In genomic region chr11:68007498-68008380, GRCh38 we compare ENCODE assay signal across 21 cellular contexts. TPM values are rescaled to one million over a fixed set of nuclear protein-coding genes. Genes with fewer than 3 reads are reported as not detected.
DNase-seq lines count a peak whose midpoint lies in the region; ATAC-seq and TF ChIP-seq lines count a peak whose summit lies in the region.
"Had no signal": no experiment of that assay in that cellular context is flagged by ENCODE, and none has a peak within 500 bp of the region (broad histone marks: within the 10 kb centered on the region; RNA-seq: fewer than 3 reads in every experiment).

No MANE protein-coding gene starts in this region.

- no peak for DNase-seq in OCI-LY7 (ENCODE audit: low spot score)
- DNase-seq in right lobe of liver = peak in 2 of 3 donors; percentile 24 to 41
- DNase-seq in upper lobe of right lung = no peak
- DNase-seq in natural killer cell = no peak
- DNase-seq in DMS114 treated with DMSO at 0.1 percent for 48 hours (lab: John Stamatoyannopoulos, UW; ENCODE audit: unreplicated experiment) = no peak
- DNase-seq in H7 = no peak
- DNase-seq: DMS 273 treated with DMSO at 0.1 percent for 48 hours; effector CD8-positive, alpha-beta T cell; MV-4-11; NCI-H187 treated with DMSO at 0.1 percent for 48 hours; NCI-H446 treated with DMSO at 0.1 percent for 48 hours; stimulated activated CD4-positive, alpha-beta T cell treated with anti-CD3 and anti-CD28 coated beads, Interleukin-12 subunit alpha, Interleukin-12 subunit beta, amount 100 ng/mL, for 4 hours; tibial artery had no signal

- peak overlapping the region; percentile 43; the same call in 1 of the 2 replicates for H3K4me2 ChIP-seq in OCI-LY7 (ENCODE audit: low read length)

- 80% methylated on average over 1 of the region's 16 CpGs for WGBS in right lobe of liver (ENCODE audit: insufficient coverage, low coverage, low lambda C conversion rate, missing lambda C conversion rate)

- H3K27ac ChIP-seq in OCI-LY7 (ENCODE audit: low read depth, low read length, poor library complexity, severe bottlenecking) (no peak overlapping the region), right lobe of liver (no peak overlapping the region), upper lobe of right lung (peak overlapping the region; percentile 91)
- H3K27ac ChIP-seq: SJCRH30 had no signal

- H3K27me3 ChIP-seq in right lobe of liver (no peaks in the 10 kb centered on the region), upper lobe of right lung (no peaks in the 10 kb centered on the region), H7 (ENCODE audit: control insufficient read depth, insufficient read depth, low read length) (peaks cover 4% of the 10 kb centered on the region; the same call in 1 of the 2 replicates)
- H3K27me3 ChIP-seq: adrenal gland, SJCRH30, tibial artery had no signal

- no TSS peak for BruUV-seq in OCI-LY7 (replicated peaks; lab: Mats Ljungman, UMichigan)

- no peak overlapping the region for H2AFZ ChIP-seq in OCI-LY7 (ENCODE audit: low read length)

- H3K9me3 ChIP-seq in OCI-LY7 (ENCODE audit: low read length) (no peaks in the 10 kb centered on the region), right lobe of liver (no peaks in the 10 kb centered on the region), upper lobe of right lung (no peaks in the 10 kb centered on the region)
- H3K9me3 ChIP-seq: adrenal gland, SJCRH30, tibial artery had no signal

- H3K36me3 ChIP-seq in OCI-LY7 (ENCODE audit: insufficient read depth, low read length) = no peaks in the 10 kb centered on the region
- no peaks in the 10 kb centered on the region for H3K36me3 ChIP-seq in right lobe of liver
- H3K36me3 ChIP-seq in upper lobe of right lung = no peaks in the 10 kb centered on the region
- H3K36me3 ChIP-seq in H7 (replicated peaks; ENCODE audit: control insufficient read depth, insufficient read depth, low read length) = no peaks in the 10 kb centered on the region
- H3K36me3 ChIP-seq: adrenal gland, SJCRH30, tibial artery had no signal

- H3K27ac Mint-ChIP-seq in natural killer cell = no peak overlapping the region
- H3K27ac Mint-ChIP-seq: activated T-helper 2 cell treated with anti-CD3 and anti-CD28 coated beads, Interferon-gamma antibody, Interleukin-2, Interleukin-4, amounts not matched to agents 10 μg/mL and 5 μg/mL and 100 μg/mL, durations not matched to agents 14 hours and 24 hours and 36 hours; progenitor cell of endocrine pancreas; stimulated activated effector memory CD8-positive, alpha-beta T cell treated with anti-CD3 and anti-CD28 coated beads, Interleukin-12 subunit alpha, Interleukin-12 subunit beta, amount 100 ng/mL, for 72 hours had no signal

- H3K9me2 ChIP-seq in OCI-LY7 (ENCODE audit: insufficient read depth, low read length) = no peaks in the 10 kb centered on the region

- POLR2A ChIA-PET in OCI-LY7 (lab: Charles Lee) = interaction anchor here (0.5 kb wide), 1 partner anchor 1905 kb away, joined by 4 read pairs; no protein-coding TSS in a partner anchor

- H3K4me1 Mint-ChIP-seq in natural killer cell = peaks cover 21 to 42% of the 10 kb centered on the region in 2 donors

- H3K9me3 Mint-ChIP-seq in natural killer cell = no peaks in the 10 kb centered on the region
- H3K9me3 Mint-ChIP-seq: activated T-helper 2 cell treated with anti-CD3 and anti-CD28 coated beads, Interferon-gamma antibody, Interleukin-2, Interleukin-4, amounts not matched to agents 10 μg/mL and 5 μg/mL and 100 μg/mL, durations not matched to agents 14 hours and 24 hours and 36 hours; IgD-negative memory B cell; natural killer cell treated with Interleukin-12 subunit alpha and Interleukin-12 subunit beta and Interleukin-15 and Interleukin-18, amount 100 ng/mL, for 72 hours; stimulated activated effector memory CD8-positive, alpha-beta T cell treated with anti-CD3 and anti-CD28 coated beads, Interleukin-12 subunit alpha, Interleukin-12 subunit beta, amount 100 ng/mL, for 72 hours had no signal

- ATAC-seq in right lobe of liver = no peak
- ATAC-seq in upper lobe of right lung = no peak
- no peak for ATAC-seq in natural killer cell
- ATAC-seq: natural killer cell treated with Interleukin-12 subunit alpha and Interleukin-12 subunit beta and Interleukin-15 and Interleukin-18, amount 100 ng/mL, for 72 hours; stimulated activated effector memory CD8-positive, alpha-beta T cell treated with anti-CD3 and anti-CD28 coated beads, Interleukin-12 subunit alpha, Interleukin-12 subunit beta, amount 100 ng/mL, for 72 hours had no signal

- H3K27me3 Mint-ChIP-seq in natural killer cell (ENCODE audit: low read depth in 2 of 2) = no peaks in the 10 kb centered on the region
- H3K27me3 Mint-ChIP-seq: IgD-negative memory B cell; natural killer cell treated with Interleukin-12 subunit alpha and Interleukin-12 subunit beta and Interleukin-15 and Interleukin-18, amount 100 ng/mL, for 72 hours had no signal

- no peak for TF ChIP-seq POLR2A in right lobe of liver (IDR thresholded peaks at IDR 0.05)

- no peaks in the 10 kb centered on the region for H3K36me3 Mint-ChIP-seq in natural killer cell
- H3K36me3 Mint-ChIP-seq: IgD-negative memory B cell; natural killer cell treated with Interleukin-12 subunit alpha and Interleukin-12 subunit beta and Interleukin-15 and Interleukin-18, amount 100 ng/mL, for 72 hours; stimulated activated effector memory CD8-positive, alpha-beta T cell treated with anti-CD3 and anti-CD28 coated beads, Interleukin-12 subunit alpha, Interleukin-12 subunit beta, amount 100 ng/mL, for 72 hours had no signal

- H3K4me3 ChIP-seq in OCI-LY7 (ENCODE audit: low read depth, low read length, poor library complexity, severe bottlenecking) = no peak overlapping the region
- no peak overlapping the region for H3K4me3 ChIP-seq in right lobe of liver
- H3K4me3 ChIP-seq in upper lobe of right lung = no peak overlapping the region
- H3K4me3 ChIP-seq in H7 (ENCODE audit: insufficient read depth, low read depth, low read length) = no peak overlapping the region
- H3K4me3 ChIP-seq: adrenal gland, lung, SJCRH30, tibial artery had no signal

- H3K4me3 Mint-ChIP-seq in natural killer cell = no peak overlapping the region
- H3K4me3 Mint-ChIP-seq: natural killer cell treated with Interleukin-12 subunit alpha and Interleukin-12 subunit beta and Interleukin-15 and Interleukin-18, amount 100 ng/mL, for 72 hours; stimulated activated effector memory CD8-positive, alpha-beta T cell treated with anti-CD3 and anti-CD28 coated beads, Interleukin-12 subunit alpha, Interleukin-12 subunit beta, amount 100 ng/mL, for 72 hours had no signal

- peaks cover 55% of the 10 kb centered on the region for H3K4me1 ChIP-seq in OCI-LY7 (ENCODE audit: insufficient read depth, low read length, poor library complexity, severe bottlenecking)
- peaks cover 0 to 21% (median 7%) of the 10 kb centered on the region in 4 donors for H3K4me1 ChIP-seq in right lobe of liver
- H3K4me1 ChIP-seq in upper lobe of right lung = peaks cover 41% of the 10 kb centered on the region

- intact Hi-C loops in OCI-LY7 (cut with micrococcal nuclease; ENCODE audit: unreplicated experiment) (loop anchor here (10.0 kb wide), 1 partner anchor 267 kb away; the partner anchor contains the start of gene C11orf24), right lobe of liver (cut with DNase I) (no loop called here), upper lobe of right lung (cut with DNase I) (no loop called here), natural killer cell (cut with micrococcal nuclease) (loop anchor here (10.0 kb wide), 1 partner anchor 197 kb away; no protein-coding TSS in a partner anchor)

- H3K79me2 ChIP-seq in OCI-LY7 (ENCODE audit: insufficient read depth, low read depth, low read length) = no peaks in the 10 kb centered on the region

- no peak for TF ChIP-seq CTCF in OCI-LY7 (conservative IDR thresholded peaks at IDR 0.05; ENCODE audit: low read length)
- TF ChIP-seq CTCF in right lobe of liver (IDR thresholded peaks at IDR 0.05) = no peak
- no peak for TF ChIP-seq CTCF in upper lobe of right lung (IDR thresholded peaks at IDR 0.05)
- TF ChIP-seq CTCF in natural killer cell (IDR thresholded peaks at IDR 0.05) = no peak

- no peaks in the 10 kb centered on the region for H4K20me1 ChIP-seq in OCI-LY7 (ENCODE audit: insufficient read depth, low read length)

- CTCF ChIA-PET in OCI-LY7 (lab: Charles Lee; ENCODE audit: unreplicated experiment) = no interaction called here

RNA-seq across cellular contexts. Expression of gene ALDH3B1, which starts 2.4 kb away (rescaled TPM):
- total RNA-seq in OCI-LY7 (2014; rRNA removed; shearing (Covaris generic)) = 0.50 TPM in 1 of 2 replicates, not detected in the other
- total RNA-seq in OCI-LY7 (2022) (0.53 and 0.65 TPM in 2 replicates), right lobe of liver (1 to 10 TPM; 2.3 to 7.4 (median 4.4) TPM), upper lobe of right lung (95.9 TPM), natural killer cell (1 to 10 TPM; 2.4 to 9.0 (median 4.0) TPM)
- total RNA-seq in H7 (2014; rRNA removed; shearing (Covaris generic)) = 0.35 and 0.37 TPM in 2 replicates
- total RNA-seq: activated T-helper 2 cell treated with anti-CD3 and anti-CD28 coated beads, Interferon-gamma antibody, Interleukin-2, Interleukin-4, amounts not matched to agents 10 μg/mL and 5 μg/mL and 100 μg/mL, durations not matched to agents 14 hours and 24 hours and 36 hours; progenitor cell of endocrine pancreas had no signal

RNA-seq across cellular contexts. Expression of gene UNC93B1, which starts 3.8 kb away (rescaled TPM):
- 39.6 and 44.0 TPM in 2 replicates for total RNA-seq in OCI-LY7 (2014; rRNA removed; shearing (Covaris generic))
- total RNA-seq in OCI-LY7 (2022) = 49.7 and 52.1 TPM in 2 replicates
- 10 to 100 TPM; 13.3 to 21.4 (median 17.9) TPM for total RNA-seq in right lobe of liver
- total RNA-seq in upper lobe of right lung = 79.5 TPM
- total RNA-seq in natural killer cell = 10 to 100 TPM; 26.6 to 44.3 (median 39.7) TPM
- total RNA-seq in H7 (2014; rRNA removed; shearing (Covaris generic)) = 26.2 and 28.3 TPM in 2 replicates
- total RNA-seq: SJCRH30 had no signal

RNA-seq across cellular contexts. Expression of gene NDUFS8, which starts 22.7 kb away (rescaled TPM):
- total RNA-seq in OCI-LY7 (2014; rRNA removed; shearing (Covaris generic)) = 152 and 173 TPM in 2 replicates
- total RNA-seq in OCI-LY7 (2022) (126 and 132 TPM in 2 replicates), right lobe of liver (100 to 1,000 TPM in 3 of 6 experiments, 10 to 100 TPM in 3; 61.9 to 159 (median 88.4) TPM), upper lobe of right lung (118 TPM), natural killer cell (10 to 100 TPM; 84.5 to 95.2 (median 90.7) TPM)
- 277 and 299 TPM in 2 replicates for total RNA-seq in H7 (2014; rRNA removed; shearing (Covaris generic))

RNA-seq across cellular contexts. Expression of gene TCIRG1, which starts 31.1 kb away (rescaled TPM):
- total RNA-seq in OCI-LY7 (2014; rRNA removed; shearing (Covaris generic)) = 148 and 199 TPM in 2 replicates
- total RNA-seq in OCI-LY7 (2022) (201 and 204 TPM in 2 replicates), right lobe of liver (10 to 100 TPM; 39.4 to 97.1 (median 69.3) TPM), upper lobe of right lung (216 TPM), natural killer cell (100 to 1,000 TPM; 438 to 480 (median 465) TPM)
- 44.7 and 62.9 TPM in 2 replicates for total RNA-seq in H7 (2014; rRNA removed; shearing (Covaris generic))

Comparison
In these comparisons a context has a peak if more than half of its experiments do, and no peak if none do; other contexts are left out.
1. DNase-seq: peak in right lobe of liver (2 of 3); none in OCI-LY7 (single experiment), upper lobe of right lung (single experiment), natural killer cell (single experiment), DMS114 treated with DMSO at 0.1 percent for 48 hours (single experiment) and H7 (single experiment).
2. intact Hi-C loops: an anchor here in OCI-LY7 (10.0 kb wide) and natural killer cell (10.0 kb wide); none called in right lobe of liver and upper lobe of right lung.